Comparison of ENCODE assay signal across 9 cellular contexts in the genomic region with DNA sequence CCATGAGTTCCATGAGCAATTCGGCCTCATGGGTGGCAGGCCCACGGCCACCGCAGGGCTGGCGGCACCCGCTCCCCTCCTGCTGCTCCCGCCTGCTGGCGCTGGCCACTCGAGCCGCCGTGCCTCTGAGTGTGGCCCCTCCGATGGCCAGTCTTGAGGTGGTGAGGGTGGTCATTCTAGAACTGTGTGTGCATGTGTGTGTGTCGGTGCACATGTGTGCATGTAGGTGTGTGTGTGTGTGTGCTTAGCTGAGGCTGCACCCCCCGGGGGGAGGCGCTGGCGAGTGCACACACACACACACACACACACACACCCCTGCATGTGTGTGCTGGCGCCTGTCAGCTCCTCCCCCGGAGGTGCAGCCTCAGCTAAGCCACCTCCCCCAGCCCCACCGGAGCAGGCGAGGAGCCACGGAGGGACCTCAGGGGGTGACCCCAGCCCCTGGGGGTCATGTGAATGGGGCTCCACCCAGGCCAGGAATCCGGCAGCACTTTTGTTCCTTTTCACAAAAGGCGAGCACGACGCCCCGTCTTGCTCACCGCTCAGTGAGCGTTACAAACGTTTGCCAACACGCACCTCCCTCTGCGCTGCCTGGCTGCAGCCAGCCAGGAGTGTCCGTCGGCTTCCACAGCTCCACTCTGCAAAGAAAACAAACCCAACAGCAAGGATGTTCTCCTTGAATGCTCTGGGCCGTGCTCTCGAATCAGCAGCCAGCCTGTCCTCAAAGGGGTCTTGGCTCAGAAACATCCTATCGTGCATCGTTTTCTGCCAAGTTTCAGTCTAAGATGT. TPM values are rescaled to one million over a fixed set of nuclear protein-coding genes. Genes with fewer than 3 reads are reported as not detected.
A peak's percentile ranks its signal among the peaks of the same experiment; 100 is the strongest.
DNase-seq lines count a peak whose midpoint lies in the region; ATAC-seq and TF ChIP-seq lines count a peak whose summit lies in the region.
"Had no signal": no experiment of that assay in that cellular context is flagged by ENCODE, and none has a peak within 500 bp of the region (broad histone marks: within the 10 kb centered on the region; RNA-seq: fewer than 3 reads in every experiment).

No MANE protein-coding gene starts in this region.

- no peak overlapping the region for H3K23ac ChIP-seq in mesenchymal stem cell (ENCODE audit: low read length in 2 of 2)

- H3K27ac ChIP-seq in coronary artery = peak overlapping the region in 1 of 2 donors; percentile 80
- peak overlapping the region; percentile 91 for H3K27ac ChIP-seq in mesenchymal stem cell (ENCODE audit: low read length, poor library complexity, severe bottlenecking)

- peaks cover 79% of the 10 kb centered on the region for H3K4me1 ChIP-seq in mesenchymal stem cell (ENCODE audit: control insufficient read depth, insufficient read depth, low read depth, low read length)

- H2BK12ac ChIP-seq in mesenchymal stem cell (ENCODE audit: low read length in 2 of 2) = peak overlapping the region; percentile 27 to 29

- in situ Hi-C loops in ACHN (cut with HindIII; ENCODE audit: low pct_ligation_motif_present, low pct_unique_long_range_greater_than_20kb, low sequenced_read_pairs) = no loop called here

- 69% methylated on average over 33 of the region's 36 CpGs for WGBS in mesenchymal stem cell

- peak overlapping the region; percentile 65 for H4K91ac ChIP-seq in mesenchymal stem cell (ENCODE audit: low read length)

- ATAC-seq in GM19463 (IDR thresholded peaks at IDR 0.05; ENCODE audit: unreplicated experiment) = no peak

- peak overlapping the region; percentile 76 for H2BK120ac ChIP-seq in mesenchymal stem cell (ENCODE audit: low read depth, low read length)

- no peak overlapping the region for H3K4ac ChIP-seq in mesenchymal stem cell (ENCODE audit: low read depth in 1 of 2, low read length in 2 of 2)

- H3K4me2 ChIP-seq in mesenchymal stem cell (ENCODE audit: low read length, poor library complexity, severe bottlenecking) = peak overlapping the region; percentile 37

- H4K8ac ChIP-seq in mesenchymal stem cell (ENCODE audit: low read length) = peak overlapping the region; percentile 42

- peak overlapping the region; percentile 51 to 53 for H3K18ac ChIP-seq in mesenchymal stem cell (ENCODE audit: low read depth in 1 of 2, low read length in 2 of 2)

- H2BK15ac ChIP-seq in mesenchymal stem cell (ENCODE audit: low read depth, poor library complexity, severe bottlenecking) = no peak overlapping the region

- TF ChIP-seq CTCF in coronary artery (IDR thresholded peaks at IDR 0.05) = no peak

- no peaks in the 10 kb centered on the region for H3K27me3 ChIP-seq in mesenchymal stem cell (ENCODE audit: control insufficient read depth in 1 of 2, insufficient read depth in 1 of 2, low read length in 2 of 2)

- H3K14ac ChIP-seq in mesenchymal stem cell (ENCODE audit: low read length in 2 of 2) = no peak overlapping the region

- H2AK5ac ChIP-seq in mesenchymal stem cell (ENCODE audit: low read length, severe bottlenecking) = peak overlapping the region; percentile 72

- H3K4me3 ChIP-seq in coronary artery (peak overlapping the region; percentile 57), mesenchymal stem cell (ENCODE audit: insufficient read depth in 1 of 2, low read depth in 1 of 2, low read length in 2 of 2) (peak overlapping the region in 1 of 2 experiments; percentile 25)

- peak overlapping the region; percentile 75 for H2BK5ac ChIP-seq in mesenchymal stem cell (ENCODE audit: low read depth, low read length, poor library complexity, severe bottlenecking)

- DNase-seq in ACHN = peak; percentile 58
- peak; percentile 51 for DNase-seq in HT-29 (ENCODE audit: low spot score)
- DNase-seq in coronary artery (ENCODE audit: low spot score) = no peak
- peak; percentile 26 for DNase-seq in mesenchymal stem cell
- DNase-seq in NCI-H2081 (lab: John Stamatoyannopoulos, UW) = no peak
- no peak for DNase-seq in activated CD4-positive, CD25-positive, alpha-beta regulatory T cell (lab: John Stamatoyannopoulos, UW)
- DNase-seq in NCI-H748 (lab: John Stamatoyannopoulos, UW; ENCODE audit: unreplicated experiment) = no peak
- DNase-seq: NCI-H1694 had no signal

- no peaks in the 10 kb centered on the region for H3K79me1 ChIP-seq in mesenchymal stem cell (replicated peaks; ENCODE audit: low read length, poor library complexity, severe bottlenecking)

- H3K9ac ChIP-seq in mesenchymal stem cell (ENCODE audit: low read length) = peak overlapping the region; percentile 54

- no peaks in the 10 kb centered on the region for H3K9me3 ChIP-seq in mesenchymal stem cell (ENCODE audit: control insufficient read depth, low read length)

- peaks cover 0 to 3% of the 10 kb centered on the region in 2 experiments for H3K36me3 ChIP-seq in mesenchymal stem cell (ENCODE audit: control insufficient read depth in 1 of 2, insufficient read depth in 2 of 2, low read depth in 1 of 2, low read length in 2 of 2)

- no peak overlapping the region for H2AFZ ChIP-seq in mesenchymal stem cell (ENCODE audit: low read depth, low read length)

RNA-seq across cellular contexts. Expression of a gene that starts 29.9 kb away (rescaled TPM):
- 74.9 and 76.9 TPM in 2 replicates for total RNA-seq in HT-29 (2014; rRNA removed; shearing (Covaris generic))
- 23.4 TPM for polyA plus RNA-seq in mesenchymal stem cell (2013, experiment 1 of 2)
- 23.1 TPM for polyA plus RNA-seq in mesenchymal stem cell (2013, experiment 2 of 2)

RNA-seq across cellular contexts. Expression of a gene that starts 48.1 kb away (rescaled TPM):
- 5.8 and 6.2 TPM in 2 replicates for total RNA-seq in HT-29 (2014; rRNA removed; shearing (Covaris generic))
- polyA plus RNA-seq in mesenchymal stem cell (2013, experiment 1 of 2) = 0.15 TPM
- polyA plus RNA-seq in mesenchymal stem cell (2013, experiment 2 of 2) = 0.26 TPM

RNA-seq across cellular contexts. Expression of a gene that starts 54.5 kb away (rescaled TPM):
- 39.7 and 53.5 TPM in 2 replicates for total RNA-seq in HT-29 (2014; rRNA removed; shearing (Covaris generic))
- polyA plus RNA-seq in mesenchymal stem cell (2013, experiment 1 of 2) = 14.5 TPM
- polyA plus RNA-seq in mesenchymal stem cell (2013, experiment 2 of 2) = 13.8 TPM

Comparison
In these comparisons a context has a peak if more than half of its experiments do, and no peak if none do; other contexts are left out.
1. DNase-seq: peak in ACHN (single experiment), HT-29 (single experiment) and mesenchymal stem cell (single experiment); none in coronary artery (single experiment), NCI-H2081 (0 of 2), activated CD4-positive, CD25-positive, alpha-beta regulatory T cell (0 of 4) and NCI-H748 (single experiment).